ENCODE assay signal across 8 cellular contexts in genomic region chr6:117829594-117830319, GRCh38.
DNase-seq lines count a peak whose midpoint lies in the region; ATAC-seq, FAIRE-seq and TF ChIP-seq lines count a peak whose summit lies in the region.

No MANE protein-coding gene starts in this region.

- peak overlapping the region; percentile 54 for H3K4me3 ChIP-seq in AG04450 (ENCODE audit: low read depth, low read length)
- H3K4me3 ChIP-seq in endothelial cell of umbilical vein (replicated peaks in 1 of 3; ENCODE audit: insufficient read depth in 1 of 3, low read depth in 1 of 3, low read length in 3 of 3): peak overlapping the region in 1 of 3 experiments; percentile 10
- peak overlapping the region; percentile 61 for H3K4me3 ChIP-seq in smooth muscle cell
- H3K4me3 ChIP-seq in Peyer's patch: no peak overlapping the region

- H3K9ac ChIP-seq in endothelial cell of umbilical vein (replicated peaks; ENCODE audit: extremely low read depth, insufficient read depth, low read length) (no peak overlapping the region), smooth muscle cell (ENCODE audit: low read depth) (peak overlapping the region; percentile 24)

- H4K20me1 ChIP-seq in endothelial cell of umbilical vein (replicated peaks; ENCODE audit: control insufficient read depth, extremely low read depth, insufficient read depth, low read length) (no peaks in the 10 kb centered on the region), smooth muscle cell (ENCODE audit: low read depth) (no peaks in the 10 kb centered on the region)

- no peak overlapping the region for H3K27ac ChIP-seq in AG04450 (ENCODE audit: low read depth, low read length)
- H3K27ac ChIP-seq in endothelial cell of umbilical vein (ENCODE audit: insufficient read depth, low read depth, low read length): no peak overlapping the region
- no peak overlapping the region for H3K27ac ChIP-seq in smooth muscle cell (ENCODE audit: low read depth)
- no peak overlapping the region for H3K27ac ChIP-seq in Peyer's patch

- TF ChIP-seq CTCF in AG04450 (IDR thresholded peaks at IDR 0.05; ENCODE audit: low read depth, low read length) (peak; percentile 59), endothelial cell of umbilical vein (IDR thresholded peaks at IDR 0.05; ENCODE audit: extremely low read depth in 1 of 2, insufficient read depth in 1 of 2, low read depth in 1 of 2, low read length in 2 of 2) (peak in 1 of 2 donors; percentile 24), smooth muscle cell (IDR thresholded peaks at IDR 0.05; ENCODE audit: borderline replicate concordance, insufficient read depth, poor library complexity, severe bottlenecking) (peak; percentile 50), Peyer's patch (IDR thresholded peaks at IDR 0.05) (no peak)

- no TSS peak for BruUV-seq in endothelial cell of umbilical vein (replicated peaks; lab: Mats Ljungman, UMichigan)

- dilution Hi-C loops in endothelial cell of umbilical vein (cut with MboI; ENCODE audit: extremely low pct_ligation_motif_present, low sequenced_read_pairs): no loop called here

- H2AFZ ChIP-seq in endothelial cell of umbilical vein (ENCODE audit: low read depth, low read length) (no peak overlapping the region), smooth muscle cell (ENCODE audit: low read depth) (peak overlapping the region; percentile 78)

- FAIRE-seq in endothelial cell of umbilical vein (lab: Jason Lieb, UNC): no peak

- intact Hi-C loops in endothelial cell of umbilical vein (cut with micrococcal nuclease): loop anchor here (1.0 kb wide), 1 partner anchor 483 kb away; no protein-coding TSS in a partner anchor
- intact Hi-C loops in sciatic nerve (cut with DNase I): no loop called here

- no peak for TF ChIP-seq POLR2A in endothelial cell of umbilical vein (IDR thresholded peaks at IDR 0.05; ENCODE audit: low read depth, low read length)
- no peak for TF ChIP-seq POLR2A in Peyer's patch (IDR thresholded peaks at IDR 0.05)

- H3K4me2 ChIP-seq in endothelial cell of umbilical vein (ENCODE audit: insufficient read depth, low read length) (no peak overlapping the region), smooth muscle cell (peak overlapping the region; percentile 81)

- H3K9me3 ChIP-seq in AG04450 (ENCODE audit: control insufficient read depth, insufficient read depth, low read length) (no peaks in the 10 kb centered on the region), endothelial cell of umbilical vein (replicated peaks; ENCODE audit: control insufficient read depth, insufficient read depth, low read length) (no peaks in the 10 kb centered on the region), smooth muscle cell (replicated peaks; ENCODE audit: low read depth) (no peaks in the 10 kb centered on the region), Peyer's patch (no peaks in the 10 kb centered on the region)

- H3K4me1 ChIP-seq in endothelial cell of umbilical vein (ENCODE audit: control insufficient read depth, extremely low read depth, insufficient read depth, low read length) (no peaks in the 10 kb centered on the region), smooth muscle cell (ENCODE audit: low read depth) (no peaks in the 10 kb centered on the region), Peyer's patch (no peaks in the 10 kb centered on the region)

- CTCF ChIA-PET in AG04450 (lab: Charles Lee) (interaction anchor here (0.6 to 2.8 kb wide), 17 partner anchors 31 to 857 kb away, joined by 3 to 8 read pairs (median 3); no protein-coding TSS in a partner anchor), endothelial cell of umbilical vein (lab: Charles Lee) (interaction anchor here (0.6 to 1.4 kb wide), 6 partner anchors 11 to 486 kb away, joined by 3 to 8 read pairs (median 6); no protein-coding TSS in a partner anchor)

- H3K36me3 ChIP-seq in endothelial cell of umbilical vein (ENCODE audit: control insufficient read depth in 2 of 2, extremely low read depth in 1 of 2, insufficient read depth in 2 of 2, low read length in 2 of 2) (no peaks in the 10 kb centered on the region), smooth muscle cell (ENCODE audit: low read depth) (no peaks in the 10 kb centered on the region), Peyer's patch (no peaks in the 10 kb centered on the region)

- H3K79me2 ChIP-seq in endothelial cell of umbilical vein (ENCODE audit: control insufficient read depth, insufficient read depth, low read length) (no peaks in the 10 kb centered on the region), smooth muscle cell (ENCODE audit: low read depth) (no peaks in the 10 kb centered on the region)

- H3F3A ChIP-seq in smooth muscle cell (ENCODE audit: low read depth): no peaks in the 10 kb centered on the region

- H3K27me3 ChIP-seq in AG04450 (ENCODE audit: control insufficient read depth, insufficient read depth, low read length) (no peaks in the 10 kb centered on the region), endothelial cell of umbilical vein (ENCODE audit: control insufficient read depth in 2 of 2, insufficient read depth in 2 of 2, low read length in 2 of 2) (no peaks in the 10 kb centered on the region), smooth muscle cell (ENCODE audit: low read depth) (no peaks in the 10 kb centered on the region), Peyer's patch (no peaks in the 10 kb centered on the region)

- ATAC-seq in GM19351 (IDR thresholded peaks at IDR 0.05; ENCODE audit: unreplicated experiment): peak; percentile 69
- no peak for ATAC-seq in sciatic nerve

- DNase-seq in AG04450 (ENCODE audit: low read depth, low spot score) (no peak), NCI-H446 (lab: John Stamatoyannopoulos, UW) (peak; percentile 8 to 51), endothelial cell of umbilical vein (ENCODE audit: low read depth, low spot score) (peak; percentile 39), smooth muscle cell (lab: John Stamatoyannopoulos, UW; ENCODE audit: unreplicated experiment) (no peak), sciatic nerve (ENCODE audit: low spot score) (no peak), Peyer's patch (no peak), NCI-H1930 (lab: John Stamatoyannopoulos, UW) (no peak)

- POLR2A ChIA-PET in AG04450 (lab: Yijun Ruan, JAX): no interaction called here
- POLR2A ChIA-PET in endothelial cell of umbilical vein (lab: Charles Lee): no interaction called here

- H3K9me1 ChIP-seq in endothelial cell of umbilical vein (replicated peaks; ENCODE audit: control insufficient read depth, extremely low read depth, insufficient read depth, low read length): no peaks in the 10 kb centered on the region

- WGBS in smooth muscle cell (ENCODE audit: low lambda C conversion rate): under 1% methylated on average over 8 of the region's 8 CpGs

TF ChIP-seq in endothelial cell of umbilical vein, 7 proteins besides CTCF, POLR2A, EP300 and RAD21:
- no peak for TF ChIP-seq POLR2AphosphoS5 (IDR thresholded peaks at IDR 0.05; ENCODE audit: insufficient read depth, low read depth, low read length)
- TF ChIP-seq MYC (IDR thresholded peaks at IDR 0.05; ENCODE audit: low read depth, low read length): no peak
- no peak for TF ChIP-seq EZH2 (IDR thresholded peaks at IDR 0.05; ENCODE audit: borderline replicate concordance, low read depth, low read length, severe bottlenecking)
- TF ChIP-seq GATA2 (IDR thresholded peaks at IDR 0.05; ENCODE audit: insufficient read depth, insufficient read length, low read depth, low read length): no peak
- no peak for TF ChIP-seq FOS (IDR thresholded peaks at IDR 0.05; ENCODE audit: borderline replicate concordance, insufficient read depth, low read length)
- TF ChIP-seq MAX (IDR thresholded peaks at IDR 0.05; ENCODE audit: insufficient read depth, insufficient read length): no peak
- TF ChIP-seq JUN (IDR thresholded peaks at IDR 0.05; ENCODE audit: borderline replicate concordance, insufficient read depth, insufficient read length, low read depth): no peak

Comparison
In these comparisons a context has a peak if more than half of its experiments do, and no peak if none do; other contexts are left out.
1. DNase-seq: peak in NCI-H446 (2 of 2) and endothelial cell of umbilical vein (single experiment); none in AG04450 (single experiment), smooth muscle cell (single experiment), sciatic nerve (single experiment), Peyer's patch (0 of 3) and NCI-H1930 (0 of 2).
2. H3K4me3 ChIP-seq: peak in AG04450 (single experiment) and smooth muscle cell (single experiment); none in Peyer's patch (0 of 4).
3. CTCF ChIP-seq: peak in AG04450 (single experiment) and smooth muscle cell (single experiment); none in Peyer's patch (0 of 6).